In the genomic region with DNA sequence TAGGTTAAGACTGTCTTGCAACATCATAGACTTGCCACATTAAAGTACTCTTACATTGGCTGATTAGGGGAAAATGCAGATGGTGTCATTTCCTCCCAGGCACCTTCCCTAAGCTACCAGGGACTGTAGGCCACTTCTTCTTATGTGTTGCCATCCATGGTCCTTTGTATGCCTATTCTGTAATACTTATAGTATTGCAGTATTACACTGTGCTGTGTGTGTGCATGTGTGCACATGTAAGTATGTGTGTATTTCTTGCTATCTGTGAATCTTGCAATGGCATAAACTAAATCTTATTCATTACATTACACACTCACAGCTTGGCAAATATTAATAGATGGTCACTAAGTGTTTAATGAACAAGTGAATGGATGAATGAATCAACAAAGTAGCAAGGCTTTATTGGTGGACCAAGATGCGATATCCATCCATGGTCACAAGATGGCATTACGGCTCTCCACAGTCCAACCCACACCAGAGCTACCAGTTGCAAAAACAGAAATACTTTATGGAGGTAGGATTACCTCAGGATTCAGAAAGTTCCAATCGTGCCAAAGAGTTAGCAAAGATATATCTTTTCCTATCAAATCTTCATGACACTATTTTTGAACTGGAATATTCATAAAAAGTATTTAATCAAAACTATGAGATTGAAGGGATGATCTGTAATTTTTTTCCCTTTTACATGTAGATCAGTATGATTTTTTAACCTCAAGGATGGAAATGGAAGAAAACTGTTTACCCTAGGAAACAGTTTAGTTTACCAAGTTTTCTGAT, we compare ENCODE assay signal across 9 cellular contexts.
DNase-seq lines count a peak whose midpoint lies in the region; ATAC-seq, FAIRE-seq and TF ChIP-seq lines count a peak whose summit lies in the region.
"Had no signal": no experiment of that assay in that cellular context is flagged by ENCODE, and none has a peak within 500 bp of the region (broad histone marks: within the 10 kb centered on the region; RNA-seq: fewer than 3 reads in every experiment).

No MANE protein-coding gene starts in this region.

- CTCF ChIA-PET in endothelial cell of umbilical vein (lab: Charles Lee): interaction anchor here (0.7 to 2.8 kb wide), 29 partner anchors 9 to 1071 kb away, joined by 3 to 78 read pairs (median 3); partner anchors contain the start of genes C1orf53, LHX9 and NEK7
- CTCF ChIA-PET in naive thymus-derived CD4-positive, alpha-beta T cell (lab: Charles Lee): interaction anchor here (0.6 to 1.3 kb wide), 5 partner anchors 250 to 1041 kb away, joined by 3 read pairs; no protein-coding TSS in a partner anchor

- H4K20me1 ChIP-seq in endothelial cell of umbilical vein (replicated peaks; ENCODE audit: control insufficient read depth, extremely low read depth, insufficient read depth, low read length): no peaks in the 10 kb centered on the region

- no peaks in the 10 kb centered on the region for H3K9me1 ChIP-seq in endothelial cell of umbilical vein (replicated peaks; ENCODE audit: control insufficient read depth, extremely low read depth, insufficient read depth, low read length)

- no peak for TF ChIP-seq POLR2A in endothelial cell of umbilical vein (IDR thresholded peaks at IDR 0.05; ENCODE audit: low read depth, low read length)

- peaks cover 0 to 8% (median 0%) of the 10 kb centered on the region in 5 donors for H3K36me3 Mint-ChIP-seq in naive thymus-derived CD4-positive, alpha-beta T cell
- H3K36me3 Mint-ChIP-seq in stimulated activated memory B cell treated with anti-CD40 and anti-IgM and Interleukin-4, amounts not matched to agents 10 μg/mL and 1 μg/mL and 100 μg/mL, for 72 hours: peaks cover 5% of the 10 kb centered on the region

- H3K27me3 Mint-ChIP-seq in naive thymus-derived CD4-positive, alpha-beta T cell: no peaks in the 10 kb centered on the region
- H3K27me3 Mint-ChIP-seq in stimulated activated memory B cell treated with anti-CD40 and anti-IgM and Interleukin-4, amounts not matched to agents 10 μg/mL and 1 μg/mL and 100 μg/mL, for 72 hours: no peaks in the 10 kb centered on the region
- H3K27me3 Mint-ChIP-seq: activated naive CD4-positive, alpha-beta T cell treated with anti-CD3 and anti-CD28 coated beads, Interleukin-2, amount 50 U/mL, for 24 hours had no signal

- BruUV-seq in endothelial cell of umbilical vein (replicated peaks; lab: Mats Ljungman, UMichigan): no TSS peak

- no peaks in the 10 kb centered on the region for H3K36me3 ChIP-seq in endothelial cell of umbilical vein (ENCODE audit: control insufficient read depth in 2 of 2, extremely low read depth in 1 of 2, insufficient read depth in 2 of 2, low read length in 2 of 2)
- peaks cover 0 to 7% (median 0%) of the 10 kb centered on the region in 3 experiments for H3K36me3 ChIP-seq in naive thymus-derived CD4-positive, alpha-beta T cell (ENCODE audit: control insufficient read depth in 2 of 3, insufficient read depth in 3 of 3, low read length in 3 of 3)

- FAIRE-seq in endothelial cell of umbilical vein (lab: Jason Lieb, UNC): peak; percentile 85

- no peaks in the 10 kb centered on the region for H3K79me2 ChIP-seq in endothelial cell of umbilical vein (ENCODE audit: control insufficient read depth, insufficient read depth, low read length)

- peak; percentile 51 to 57 for TF ChIP-seq CTCF in endothelial cell of umbilical vein (IDR thresholded peaks at IDR 0.05; ENCODE audit: extremely low read depth in 1 of 2, insufficient read depth in 1 of 2, low read depth in 1 of 2, low read length in 2 of 2)

- no peak overlapping the region for H3K9ac ChIP-seq in endothelial cell of umbilical vein (replicated peaks; ENCODE audit: extremely low read depth, insufficient read depth, low read length)

- H3K4me3 Mint-ChIP-seq in naive thymus-derived CD4-positive, alpha-beta T cell: no peak overlapping the region
- no peak overlapping the region for H3K4me3 Mint-ChIP-seq in stimulated activated memory B cell treated with anti-CD40 and anti-IgM and Interleukin-4, amounts not matched to agents 10 μg/mL and 1 μg/mL and 100 μg/mL, for 72 hours
- H3K4me3 Mint-ChIP-seq: activated naive CD4-positive, alpha-beta T cell treated with anti-CD3 and anti-CD28 coated beads, Interleukin-2, amount 50 U/mL, for 24 hours had no signal

- H3K4me1 Mint-ChIP-seq in naive thymus-derived CD4-positive, alpha-beta T cell: peaks cover 0 to 4% (median 0%) of the 10 kb centered on the region in 7 donors
- no peaks in the 10 kb centered on the region for H3K4me1 Mint-ChIP-seq in stimulated activated memory B cell treated with anti-CD40 and anti-IgM and Interleukin-4, amounts not matched to agents 10 μg/mL and 1 μg/mL and 100 μg/mL, for 72 hours
- H3K4me1 Mint-ChIP-seq: activated naive CD4-positive, alpha-beta T cell treated with anti-CD3 and anti-CD28 coated beads, Interleukin-2, amount 50 U/mL, for 24 hours had no signal

- peak overlapping the region in 1 of 9 donors; percentile 65 for H3K27ac Mint-ChIP-seq in naive thymus-derived CD4-positive, alpha-beta T cell
- no peak overlapping the region for H3K27ac Mint-ChIP-seq in stimulated activated memory B cell treated with anti-CD40 and anti-IgM and Interleukin-4, amounts not matched to agents 10 μg/mL and 1 μg/mL and 100 μg/mL, for 72 hours
- H3K27ac Mint-ChIP-seq: activated naive CD4-positive, alpha-beta T cell treated with anti-CD3 and anti-CD28 coated beads, Interleukin-2, amount 50 U/mL, for 24 hours had no signal

- H3K27ac ChIP-seq in endothelial cell of umbilical vein (ENCODE audit: insufficient read depth, low read depth, low read length): no peak overlapping the region
- no peak overlapping the region for H3K27ac ChIP-seq in naive thymus-derived CD4-positive, alpha-beta T cell (ENCODE audit: low read depth, low read length)

- H3K9me3 ChIP-seq in endothelial cell of umbilical vein (replicated peaks; ENCODE audit: control insufficient read depth, insufficient read depth, low read length): no peaks in the 10 kb centered on the region
- H3K9me3 ChIP-seq in naive thymus-derived CD4-positive, alpha-beta T cell (ENCODE audit: control insufficient read depth in 2 of 3, low read length in 3 of 3): no peaks in the 10 kb centered on the region

- H3K4me1 ChIP-seq in endothelial cell of umbilical vein (ENCODE audit: control insufficient read depth, extremely low read depth, insufficient read depth, low read length): no peaks in the 10 kb centered on the region
- no peaks in the 10 kb centered on the region for H3K4me1 ChIP-seq in naive thymus-derived CD4-positive, alpha-beta T cell (ENCODE audit: control insufficient read depth in 2 of 2, insufficient read depth in 2 of 2, low read length in 2 of 2)

- DNase-seq in NCI-H1436 (lab: John Stamatoyannopoulos, UW): peak; percentile 24
- no peak for DNase-seq in NCI-H1436 treated with DMSO at 0.1 percent for 48 hours (lab: John Stamatoyannopoulos, UW)
- DNase-seq in Kasumi-1 (lab: John Stamatoyannopoulos, UW): peak; percentile 62 to 75
- peak; percentile 35 for DNase-seq in SKM-1 (lab: John Stamatoyannopoulos, UW; ENCODE audit: unreplicated experiment)
- peak; percentile 55 for DNase-seq in endothelial cell of umbilical vein (ENCODE audit: low read depth, low spot score)
- DNase-seq in naive thymus-derived CD4-positive, alpha-beta T cell: peak in 5 of 9 donors; percentile 0 to 27 (median 8)

- intact Hi-C loops in endothelial cell of umbilical vein (cut with micrococcal nuclease): loop anchor here (1.0 to 5.0 kb wide), 4 partner anchors 254 to 1072 kb away; partner anchors contain the start of gene NEK7
- intact Hi-C loops in naive thymus-derived CD4-positive, alpha-beta T cell (cut with micrococcal nuclease): loop anchor here (1.0 to 10.0 kb wide), 6 partner anchors 254 to 852 kb away; no protein-coding TSS in a partner anchor

- POLR2A ChIA-PET in endothelial cell of umbilical vein (lab: Charles Lee): no interaction called here
- POLR2A ChIA-PET in naive thymus-derived CD4-positive, alpha-beta T cell (lab: Charles Lee): no interaction called here

- no peaks in the 10 kb centered on the region for H3K27me3 ChIP-seq in endothelial cell of umbilical vein (ENCODE audit: control insufficient read depth in 2 of 2, insufficient read depth in 2 of 2, low read length in 2 of 2)
- H3K27me3 ChIP-seq in naive thymus-derived CD4-positive, alpha-beta T cell (ENCODE audit: control insufficient read depth in 2 of 2, insufficient read depth in 2 of 2, low read length in 2 of 2): no peaks in the 10 kb centered on the region

- H3K4me2 ChIP-seq in endothelial cell of umbilical vein (ENCODE audit: insufficient read depth, low read length): no peak overlapping the region

- dilution Hi-C loops in endothelial cell of umbilical vein (cut with MboI; ENCODE audit: extremely low pct_ligation_motif_present, low sequenced_read_pairs): no loop called here

- no peak overlapping the region for H3K4me3 ChIP-seq in endothelial cell of umbilical vein (replicated peaks in 1 of 3; ENCODE audit: insufficient read depth in 1 of 3, low read depth in 1 of 3, low read length in 3 of 3)
- no peak overlapping the region for H3K4me3 ChIP-seq in naive thymus-derived CD4-positive, alpha-beta T cell (ENCODE audit: low read length)

- H3K9me3 Mint-ChIP-seq in naive thymus-derived CD4-positive, alpha-beta T cell: no peaks in the 10 kb centered on the region
- no peaks in the 10 kb centered on the region for H3K9me3 Mint-ChIP-seq in stimulated activated memory B cell treated with anti-CD40 and anti-IgM and Interleukin-4, amounts not matched to agents 10 μg/mL and 1 μg/mL and 100 μg/mL, for 72 hours
- H3K9me3 Mint-ChIP-seq: activated naive CD4-positive, alpha-beta T cell treated with anti-CD3 and anti-CD28 coated beads, Interleukin-2, amount 50 U/mL, for 24 hours had no signal

- no peak overlapping the region for H2AFZ ChIP-seq in endothelial cell of umbilical vein (ENCODE audit: low read depth, low read length)

- peak; percentile 87 for ATAC-seq in GM21390 (IDR thresholded peaks at IDR 0.05; ENCODE audit: unreplicated experiment)
- ATAC-seq in naive thymus-derived CD4-positive, alpha-beta T cell: peak; percentile 55
- ATAC-seq in stimulated activated memory B cell treated with anti-CD40 and anti-IgM and Interleukin-4, amounts not matched to agents 10 μg/mL and 1 μg/mL and 100 μg/mL, for 72 hours: no peak

TF ChIP-seq in endothelial cell of umbilical vein, 7 proteins besides CTCF, POLR2A, EP300 and RAD21 (continues in another document):
- TF ChIP-seq FOS (IDR thresholded peaks at IDR 0.05; ENCODE audit: borderline replicate concordance, insufficient read depth, low read length): no peak
- no peak for TF ChIP-seq JUN (IDR thresholded peaks at IDR 0.05; ENCODE audit: borderline replicate concordance, insufficient read depth, insufficient read length, low read depth)
- TF ChIP-seq, protein P1, sequence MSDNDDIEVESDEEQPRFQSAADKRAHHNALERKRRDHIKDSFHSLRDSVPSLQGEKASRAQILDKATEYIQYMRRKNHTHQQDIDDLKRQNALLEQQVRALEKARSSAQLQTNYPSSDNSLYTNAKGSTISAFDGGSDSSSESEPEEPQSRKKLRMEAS (IDR thresholded peaks at IDR 0.05; ENCODE audit: insufficient read depth, insufficient read length): no peak
- TF ChIP-seq GATA2 (IDR thresholded peaks at IDR 0.05; ENCODE audit: insufficient read depth, insufficient read length, low read depth, low read length): no peak
- no peak for TF ChIP-seq POLR2AphosphoS5 (IDR thresholded peaks at IDR 0.05; ENCODE audit: insufficient read depth, low read depth, low read length)
- TF ChIP-seq EZH2 (IDR thresholded peaks at IDR 0.05; ENCODE audit: borderline replicate concordance, low read depth, low read length, severe bottlenecking): no peak
